Comparison of ENCODE assay signal across 1 cellular context in the genomic region with DNA sequence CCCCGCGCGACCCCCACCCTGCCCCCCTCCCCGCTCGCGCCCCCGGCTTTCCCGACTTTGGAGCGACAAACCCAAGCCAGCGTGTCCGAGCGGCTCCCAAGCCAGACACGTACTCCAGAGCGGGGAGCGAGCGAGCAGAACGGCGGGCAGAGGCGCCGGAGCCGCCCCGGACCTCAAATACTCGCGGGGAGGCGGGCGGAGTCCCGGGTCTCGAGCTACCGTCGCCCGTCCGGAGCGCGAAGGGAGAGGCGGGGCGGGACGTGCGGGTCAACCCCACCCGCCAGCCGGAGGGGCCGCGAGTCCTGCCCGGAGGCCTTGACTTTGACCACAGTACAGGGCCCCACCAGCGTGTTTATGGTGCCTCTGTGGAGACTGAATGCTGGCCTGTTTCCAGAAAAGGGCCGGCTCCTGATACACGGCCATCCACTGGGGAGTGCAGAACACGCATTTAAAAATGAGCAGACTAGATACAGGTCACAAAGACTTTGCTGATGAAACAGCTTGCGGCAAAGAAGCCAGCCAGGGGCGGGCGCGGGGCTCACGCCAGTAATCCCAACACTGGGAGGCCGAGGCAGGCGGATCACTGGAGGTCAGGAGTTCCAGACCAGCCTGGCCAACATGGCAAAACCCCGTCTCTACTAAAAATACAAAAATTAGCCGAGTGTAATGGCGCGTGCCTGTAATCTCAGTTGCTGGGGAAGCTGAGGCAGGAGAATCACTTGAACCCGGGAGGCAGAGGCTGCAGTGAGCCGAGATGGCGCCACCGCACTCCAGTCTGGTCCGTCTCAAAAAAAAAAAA.
TF ChIP-seq lines count a peak whose summit lies in the region.

Gene SERPINB6 (minus strand): TSS at position 148 of the 799 bp plus-strand sequence. CDS start 12,235 bp downstream, outside the sequence.

TF ChIP-seq in K562, 482 proteins besides CTCF, POLR2A, EP300 and RAD21 (continued from another document and continues in another):
- TF ChIP-seq GMEB1 (CRISPR knock-in tag; IDR thresholded peaks at IDR 0.05) (no peak), FOXP4 (CRISPR knock-in tag; IDR thresholded peaks at IDR 0.05; ENCODE audit: borderline replicate concordance) (no peak), L3MBTL2 (IDR thresholded peaks at IDR 0.05) (peak; percentile 40), ZNF584 (CRISPR knock-in tag; IDR thresholded peaks at IDR 0.05; ENCODE audit: low read depth) (peak; percentile 11; the same call in 1 of the 2 replicates), RBBP5 (IDR thresholded peaks at IDR 0.05; ENCODE audit: borderline replicate concordance, insufficient read depth, low read length, poor library complexity, severe bottlenecking) (peak; percentile 57), TBP (optimal IDR thresholded peaks at IDR 0.05; ENCODE audit: low read depth, low read length) (no peak), ARID2 (IDR thresholded peaks at IDR 0.05) (0 out of 2 replicates have a peak, but pooled peaks have one; percentile 5), ZSCAN32 (CRISPR knock-in tag; IDR thresholded peaks at IDR 0.05) (peak; percentile 64; the same call in 1 of the 2 replicates), FOXA3 (CRISPR knock-in tag; conservative IDR thresholded peaks at IDR 0.05 in 1 of 2, IDR thresholded peaks at IDR 0.05 in 1 of 2) (peak in 1 of 2 experiments; percentile 53; a peak in 1 of 4 replicates), ZBTB49 (CRISPR knock-in tag; IDR thresholded peaks at IDR 0.05; ENCODE audit: borderline replicate concordance) (peak; percentile 86; the same call in 1 of the 2 replicates), TCF7 (IDR thresholded peaks at IDR 0.05; ENCODE audit: borderline replicate concordance) (no peak), CHCHD3 (CRISPR knock-in tag; IDR thresholded peaks at IDR 0.05) (0 out of 2 replicates have a peak, but pooled peaks have one; percentile 48), NFXL1 (CRISPR knock-in tag; IDR thresholded peaks at IDR 0.05) (peak; percentile 69; the same call in 1 of the 2 replicates), BCOR (IDR thresholded peaks at IDR 0.05) (peak; percentile 42), NR2F6 (CRISPR knock-in tag; IDR thresholded peaks at IDR 0.05) (0 out of 2 replicates have a peak, but pooled peaks have one; percentile 41), CHD2 (IDR thresholded peaks at IDR 0.05; ENCODE audit: low read depth, low read length) (no peak), MYBL2 (IDR thresholded peaks at IDR 0.05; ENCODE audit: low read depth) (no peak), MYBL2 (CRISPR knock-in tag; IDR thresholded peaks at IDR 0.05; ENCODE audit: borderline replicate concordance) (no peak), KDM5B (IDR thresholded peaks at IDR 0.05; ENCODE audit: insufficient replicate concordance, low read depth, low read length) (peak; percentile 46), ARID1B (IDR thresholded peaks at IDR 0.05) (peak; percentile 60), TOE1 (IDR thresholded peaks at IDR 0.05; ENCODE audit: borderline replicate concordance) (peak; percentile 61; the same call in 1 of the 2 replicates), TOE1 (CRISPR knock-in tag; IDR thresholded peaks at IDR 0.05; ENCODE audit: borderline replicate concordance, low read depth) (no peak), SMARCE1 (IDR thresholded peaks at IDR 0.05) (peak; percentile 51; the same call in 1 of the 2 replicates), CTBP1 (IDR thresholded peaks at IDR 0.05; ENCODE audit: borderline replicate concordance) (peak; percentile 68), NR2C2 (CRISPR knock-in tag; IDR thresholded peaks at IDR 0.05) (peak; percentile 19; the same call in 1 of the 2 replicates), NR2C2 (tag; IDR thresholded peaks at IDR 0.05) (peak; percentile 97), C11orf30 (IDR thresholded peaks at IDR 0.05; ENCODE audit: low read depth) (no peak), TCF3 (CRISPR knock-in tag; IDR thresholded peaks at IDR 0.05) (no peak; the same call in 1 of the 2 replicates), NRF1 (conservative IDR thresholded peaks at IDR 0.05 in 1 of 2, IDR thresholded peaks at IDR 0.05 in 1 of 2) (0 out of 4 replicates have a peak, but pooled peaks of 1 of the 2 experiments have one; percentile 12), NFIC (IDR thresholded peaks at IDR 0.05) (peak; percentile 93), TCF15 (CRISPR knock-in tag; IDR thresholded peaks at IDR 0.05) (peak; percentile 66; the same call in 1 of the 2 replicates), MTA2 (IDR thresholded peaks at IDR 0.05; ENCODE audit: low read depth) (no peak), ETV1 (tag; conservative IDR thresholded peaks at IDR 0.05; ENCODE audit: low read depth) (no peak)
- TF ChIP-seq, protein P1, sequence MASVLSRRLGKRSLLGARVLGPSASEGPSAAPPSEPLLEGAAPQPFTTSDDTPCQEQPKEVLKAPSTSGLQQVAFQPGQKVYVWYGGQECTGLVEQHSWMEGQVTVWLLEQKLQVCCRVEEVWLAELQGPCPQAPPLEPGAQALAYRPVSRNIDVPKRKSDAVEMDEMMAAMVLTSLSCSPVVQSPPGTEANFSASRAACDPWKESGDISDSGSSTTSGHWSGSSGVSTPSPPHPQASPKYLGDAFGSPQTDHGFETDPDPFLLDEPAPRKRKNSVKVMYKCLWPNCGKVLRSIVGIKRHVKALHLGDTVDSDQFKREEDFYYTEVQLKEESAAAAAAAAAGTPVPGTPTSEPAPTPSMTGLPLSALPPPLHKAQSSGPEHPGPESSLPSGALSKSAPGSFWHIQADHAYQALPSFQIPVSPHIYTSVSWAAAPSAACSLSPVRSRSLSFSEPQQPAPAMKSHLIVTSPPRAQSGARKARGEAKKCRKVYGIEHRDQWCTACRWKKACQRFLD (CRISPR knock-in tag; IDR thresholded peaks at IDR 0.05) = 0 out of 2 replicates have a peak, but pooled peaks have one; percentile 5
- TF ChIP-seq, protein P2, sequence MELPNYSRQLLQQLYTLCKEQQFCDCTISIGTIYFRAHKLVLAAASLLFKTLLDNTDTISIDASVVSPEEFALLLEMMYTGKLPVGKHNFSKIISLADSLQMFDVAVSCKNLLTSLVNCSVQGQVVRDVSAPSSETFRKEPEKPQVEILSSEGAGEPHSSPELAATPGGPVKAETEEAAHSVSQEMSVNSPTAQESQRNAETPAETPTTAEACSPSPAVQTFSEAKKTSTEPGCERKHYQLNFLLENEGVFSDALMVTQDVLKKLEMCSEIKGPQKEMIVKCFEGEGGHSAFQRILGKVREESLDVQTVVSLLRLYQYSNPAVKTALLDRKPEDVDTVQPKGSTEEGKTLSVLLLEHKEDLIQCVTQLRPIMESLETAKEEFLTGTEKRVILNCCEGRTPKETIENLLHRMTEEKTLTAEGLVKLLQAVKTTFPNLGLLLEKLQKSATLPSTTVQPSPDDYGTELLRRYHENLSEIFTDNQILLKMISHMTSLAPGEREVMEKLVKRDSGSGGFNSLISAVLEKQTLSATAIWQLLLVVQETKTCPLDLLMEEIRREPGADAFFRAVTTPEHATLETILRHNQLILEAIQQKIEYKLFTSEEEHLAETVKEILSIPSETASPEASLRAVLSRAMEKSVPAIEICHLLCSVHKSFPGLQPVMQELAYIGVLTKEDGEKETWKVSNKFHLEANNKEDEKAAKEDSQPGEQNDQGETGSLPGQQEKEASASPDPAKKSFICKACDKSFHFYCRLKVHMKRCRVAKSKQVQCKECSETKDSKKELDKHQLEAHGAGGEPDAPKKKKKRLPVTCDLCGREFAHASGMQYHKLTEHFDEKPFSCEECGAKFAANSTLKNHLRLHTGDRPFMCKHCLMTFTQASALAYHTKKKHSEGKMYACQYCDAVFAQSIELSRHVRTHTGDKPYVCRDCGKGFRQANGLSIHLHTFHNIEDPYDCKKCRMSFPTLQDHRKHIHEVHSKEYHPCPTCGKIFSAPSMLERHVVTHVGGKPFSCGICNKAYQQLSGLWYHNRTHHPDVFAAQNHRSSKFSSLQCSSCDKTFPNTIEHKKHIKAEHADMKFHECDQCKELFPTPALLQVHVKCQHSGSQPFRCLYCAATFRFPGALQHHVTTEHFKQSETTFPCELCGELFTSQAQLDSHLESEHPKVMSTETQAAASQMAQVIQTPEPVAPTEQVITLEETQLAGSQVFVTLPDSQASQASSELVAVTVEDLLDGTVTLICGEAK (IDR thresholded peaks at IDR 0.05) = peak; percentile 72; the same call in 1 of the 2 replicates
- TF ChIP-seq, protein P2 (CRISPR knock-in tag; IDR thresholded peaks at IDR 0.05) = no peak
- TF ChIP-seq, protein P3, sequence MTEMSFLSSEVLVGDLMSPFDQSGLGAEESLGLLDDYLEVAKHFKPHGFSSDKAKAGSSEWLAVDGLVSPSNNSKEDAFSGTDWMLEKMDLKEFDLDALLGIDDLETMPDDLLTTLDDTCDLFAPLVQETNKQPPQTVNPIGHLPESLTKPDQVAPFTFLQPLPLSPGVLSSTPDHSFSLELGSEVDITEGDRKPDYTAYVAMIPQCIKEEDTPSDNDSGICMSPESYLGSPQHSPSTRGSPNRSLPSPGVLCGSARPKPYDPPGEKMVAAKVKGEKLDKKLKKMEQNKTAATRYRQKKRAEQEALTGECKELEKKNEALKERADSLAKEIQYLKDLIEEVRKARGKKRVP (CRISPR knock-in tag; IDR thresholded peaks at IDR 0.05) = peak; percentile 83
- TF ChIP-seq, protein P4, sequence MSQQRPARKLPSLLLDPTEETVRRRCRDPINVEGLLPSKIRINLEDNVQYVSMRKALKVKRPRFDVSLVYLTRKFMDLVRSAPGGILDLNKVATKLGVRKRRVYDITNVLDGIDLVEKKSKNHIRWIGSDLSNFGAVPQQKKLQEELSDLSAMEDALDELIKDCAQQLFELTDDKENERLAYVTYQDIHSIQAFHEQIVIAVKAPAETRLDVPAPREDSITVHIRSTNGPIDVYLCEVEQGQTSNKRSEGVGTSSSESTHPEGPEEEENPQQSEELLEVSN (IDR thresholded peaks at IDR 0.05; ENCODE audit: borderline replicate concordance in 1 of 2, extremely low read depth in 1 of 2, insufficient read depth in 1 of 2, insufficient read length in 1 of 2, low read depth in 1 of 2, low read length in 1 of 2, poor library complexity in 1 of 2, severe bottlenecking in 1 of 2) = peak in 1 of 2 experiments; percentile 49
